In genomic region chr1:170094697-170095616, GRCh38 we compare ENCODE assay signal across 13 cellular contexts. TPM values are rescaled to one million over a fixed set of nuclear protein-coding genes. Genes with fewer than 3 reads are reported as not detected.
DNase-seq lines count a peak whose midpoint lies in the region; ATAC-seq, FAIRE-seq and TF ChIP-seq lines count a peak whose summit lies in the region.
"Not testable (repeated sequence)": the region's sequence is repeated elsewhere in the genome, so short reads cannot be mapped to it uniquely, and the experiment has no call there.
"Had no signal": no experiment of that assay in that cellular context is flagged by ENCODE, and none has a peak within 500 bp of the region (broad histone marks: within the 10 kb centered on the region; RNA-seq: fewer than 3 reads in every experiment).

No MANE protein-coding gene starts in this region.

- not testable (repeated sequence) for H3K9me2 ChIP-seq in GM23338 (ENCODE audit: insufficient read depth)

- peak overlapping the region; percentile 55; the same call in 1 of the 2 replicates for H3K4me2 ChIP-seq in GM23338

- H3K27me3 ChIP-seq in Caco-2 (replicated peaks; ENCODE audit: control insufficient read depth, insufficient read depth, low read length); GM23338 (ENCODE audit: insufficient read depth); Panc1 (ENCODE audit: control insufficient read depth, insufficient read depth, low read length); pancreas: not testable (repeated sequence)

- FAIRE-seq in colon (lab: Jason Lieb, UNC) (peak; percentile 64), pancreas (lab: Jason Lieb, UNC) (peak; percentile 64)

- peak overlapping the region; percentile 96 for H3K4me3 Mint-ChIP-seq in Caco-2 (ENCODE audit: unreplicated experiment)
- peak overlapping the region; percentile 27; the same call in 2 of the 3 replicates for H3K4me3 Mint-ChIP-seq in GM23338

- not testable (repeated sequence) for H3K27ac Mint-ChIP-seq in Caco-2 (ENCODE audit: unreplicated experiment)
- peak overlapping the region; percentile 70; the same call in 1 of the 2 replicates for H3K27ac Mint-ChIP-seq in GM23338

- ATAC-seq in GM23338, Panc1, pancreas: not testable (repeated sequence)

- in situ Hi-C loops in Panc1 (cut with HindIII; ENCODE audit: low pct_unique_long_range_greater_than_20kb, low sequenced_read_pairs), result not testable (repeated sequence)

- WGBS in pancreas, 2 donors, result 69 to 77% methylated on average over 30 to 31 of the region's 31 CpGs

- not testable (repeated sequence) for H3K27me3 Mint-ChIP-seq in Caco-2 (ENCODE audit: insufficient read depth, unreplicated experiment); GM23338 (ENCODE audit: insufficient read depth, low read depth, poor library complexity)

- not testable (repeated sequence) for H3K36me3 ChIP-seq in Caco-2 (ENCODE audit: control insufficient read depth, insufficient read depth, low read length); GM23338 (ENCODE audit: insufficient read depth); Panc1 (ENCODE audit: control insufficient read depth, insufficient read depth, low read length); pancreas

- POLR2A ChIA-PET in Caco-2 (lab: Charles Lee); Panc1 (lab: Charles Lee): not testable (repeated sequence)

- H3F3A ChIP-seq in GM23338 (replicated peaks; ENCODE audit: low read depth), result not testable (repeated sequence)

- not testable (repeated sequence) for H3K4me1 ChIP-seq in Caco-2; GM23338 (ENCODE audit: insufficient read depth); pancreas
- peaks cover 12% of the 10 kb centered on the region for H3K4me1 ChIP-seq in Panc1 (ENCODE audit: control insufficient read depth, insufficient read depth, low read length)

- CTCF ChIA-PET in Caco-2 (lab: Charles Lee); Panc1 (lab: Charles Lee): not testable (repeated sequence)

- BruUV-seq in Caco-2 (replicated peaks; lab: Mats Ljungman, UMichigan); Panc1 (replicated peaks; lab: Mats Ljungman, UMichigan): not testable (repeated sequence)

- not testable (repeated sequence) for H3K4me1 Mint-ChIP-seq in Caco-2 (ENCODE audit: low read depth, unreplicated experiment)
- peaks cover 25% of the 10 kb centered on the region for H3K4me1 Mint-ChIP-seq in GM23338

- DNase-seq in Caco-2 (peak in 1 of 2 experiments; percentile 17), NCI-H1417 (lab: John Stamatoyannopoulos, UW) (peak in 2 of 3 experiments; percentile 70 to 81), NCI-H510A (lab: John Stamatoyannopoulos, UW) (peak; percentile 17)
- not testable (repeated sequence) for DNase-seq in GM23338 (ENCODE audit: low spot score); Panc1 (ENCODE audit: low read depth, low spot score); pancreas

- H2AFZ ChIP-seq in GM23338, result not testable (repeated sequence)

- H3K9me3 ChIP-seq in Caco-2; Panc1 (ENCODE audit: control insufficient read depth, insufficient read depth, low read depth, low read length); iPS-18c (ENCODE audit: control insufficient read depth, insufficient read depth, low read length); pancreas: not testable (repeated sequence)

- H3K27ac ChIP-seq in GM23338 (ENCODE audit: low read depth); Panc1 (ENCODE audit: low read length); pancreas: not testable (repeated sequence)

- not testable (repeated sequence) for H4K20me1 ChIP-seq in GM23338 (replicated peaks; ENCODE audit: insufficient read depth)

- TF ChIP-seq CTCF in Caco-2 (IDR thresholded peaks at IDR 0.05; ENCODE audit: insufficient read depth in 1 of 2, low read depth in 1 of 2, low read length in 1 of 2, severe bottlenecking in 1 of 2, unreplicated experiment in 1 of 2); GM23338 (conservative IDR thresholded peaks at IDR 0.05; ENCODE audit: low read depth in 2 of 2); Panc1 (IDR thresholded peaks at IDR 0.05); pancreas (IDR thresholded peaks at IDR 0.05): not testable (repeated sequence)

- not testable (repeated sequence) for H3K9me3 Mint-ChIP-seq in Caco-2 (ENCODE audit: unreplicated experiment)
- H3K9me3 Mint-ChIP-seq in GM23338, result peaks cover 20% of the 10 kb centered on the region

- not testable (repeated sequence) for H3K79me2 ChIP-seq in GM23338 (replicated peaks; ENCODE audit: insufficient read depth)

- not testable (repeated sequence) for H3K36me3 Mint-ChIP-seq in Caco-2 (ENCODE audit: insufficient read depth, unreplicated experiment); GM23338 (ENCODE audit: low read depth)

- peak overlapping the region; percentile 42 for H3K4me3 ChIP-seq in Caco-2 (ENCODE audit: low read depth, low read length)
- peak overlapping the region; percentile 36; the same call in 1 of the 2 replicates for H3K4me3 ChIP-seq in GM23338
- peak overlapping the region; percentile 29 to 44 for H3K4me3 ChIP-seq in Panc1 (ENCODE audit: low read depth in 2 of 2, low read length in 2 of 2)
- peak overlapping the region; percentile 31; the same call in 1 of the 2 replicates for H3K4me3 ChIP-seq in iPS-18c (ENCODE audit: insufficient read depth, low read depth, low read length)
- not testable (repeated sequence) for H3K4me3 ChIP-seq in pancreas

- intact Hi-C loops in Caco-2 (cut with micrococcal nuclease; ENCODE audit: unreplicated experiment), result loop anchor here (2.0 kb wide), 1 partner anchor 20 kb away; the partner anchor contains the start of gene KIFAP3
- intact Hi-C loops in Panc1 (cut with micrococcal nuclease; ENCODE audit: unreplicated experiment); pancreas (cut with DNase I): not testable (repeated sequence)

RNA-seq across cellular contexts. Expression of gene KIFAP3, which starts 20.5 kb away (rescaled TPM):
- total RNA-seq in Caco-2 (2022) (10.9 and 11.0 TPM in 2 replicates), Panc1 (2021; ENCODE audit: unreplicated experiment) (20.0 TPM), pancreas (10 to 100 TPM in 4 of 6 donors, 1 to 10 TPM in 2; 7.9 to 18.5 (median 11.6) TPM)
- total RNA-seq in GM23338 (2014; rRNA removed; shearing (Covaris generic)), result 3.1 and 5.2 TPM in 2 replicates
- polyA plus RNA-seq in GM23338 (2016; fragmentation: Nextera tagmentation; extraction: Ambion mirVana) (2.0 and 2.7 TPM in 2 replicates), pancreas (10 to 100 TPM in 1 of 2 donors, 1 to 10 TPM in 1; 6.7 to 16.0 TPM)
- 12.2 TPM for polyA plus RNA-seq in Panc1 (2012; ENCODE audit: insufficient read length)

RNA-seq across cellular contexts. Expression of gene NTMT2, which starts 50.8 kb away (rescaled TPM):
- total RNA-seq in Caco-2 (2022) (not detected in 2 replicates), Panc1 (2021; ENCODE audit: unreplicated experiment) (not detected), pancreas (not detected)
- not detected in 2 replicates for total RNA-seq in GM23338 (2014; rRNA removed; shearing (Covaris generic))
- polyA plus RNA-seq in GM23338 (2016; fragmentation: Nextera tagmentation; extraction: Ambion mirVana) (0.45 and 0.48 TPM in 2 replicates), pancreas (not detected)
- polyA plus RNA-seq in Panc1 (2012; ENCODE audit: insufficient read length), result not detected
- total RNA-seq: A172; CD4-positive, alpha-beta T cell; G401 had no signal
- polyA plus RNA-seq: BJ, IgD-negative memory B cell had no signal
